ENCODE assay signal across 17 cellular contexts in the genomic region with DNA sequence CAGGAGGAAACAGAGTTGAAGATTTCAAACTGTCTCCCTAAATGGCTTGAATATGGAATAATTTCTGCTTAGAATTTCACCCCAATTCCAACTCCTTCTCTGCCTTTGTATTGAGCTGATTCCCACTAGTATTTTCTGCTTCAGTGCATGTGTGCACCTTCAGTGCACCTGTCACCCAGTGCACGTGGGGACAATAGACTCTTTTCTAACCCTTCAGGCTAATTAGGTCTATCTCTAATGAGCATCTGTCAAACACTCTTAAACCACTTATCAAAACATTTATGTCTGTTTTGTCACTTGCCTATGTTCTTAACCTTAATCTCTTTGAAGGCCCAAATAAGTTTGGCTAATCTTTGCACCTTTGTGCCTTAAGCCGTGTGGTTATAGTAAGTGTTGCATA.
DNase-seq lines count a peak whose midpoint lies in the region; TF ChIP-seq lines count a peak whose summit lies in the region.
"Had no signal": no experiment of that assay in that cellular context is flagged by ENCODE, and none has a peak within 500 bp of the region (broad histone marks: within the 10 kb centered on the region; RNA-seq: fewer than 3 reads in every experiment).

No MANE protein-coding gene starts in this region.

- no peaks in the 10 kb centered on the region for H3K36me3 ChIP-seq in WERI-Rb-1
- H3K36me3 ChIP-seq in breast epithelium, result no peaks in the 10 kb centered on the region
- no peaks in the 10 kb centered on the region for H3K36me3 ChIP-seq in BE2C
- H3K36me3 ChIP-seq: BLaER1, SJCRH30 had no signal

- H3K4me3 ChIP-seq in WERI-Rb-1 (ENCODE audit: low read depth, low read length) (no peak overlapping the region), breast epithelium (no peak overlapping the region), BE2C (ENCODE audit: low read depth, low read length) (no peak overlapping the region)
- H3K4me3 ChIP-seq: BLaER1, PC-9, SJCRH30 had no signal

- no peaks in the 10 kb centered on the region for H3K9me3 ChIP-seq in WERI-Rb-1 (ENCODE audit: severe bottlenecking)
- no peaks in the 10 kb centered on the region for H3K9me3 ChIP-seq in breast epithelium
- no peaks in the 10 kb centered on the region for H3K9me3 ChIP-seq in BE2C
- H3K9me3 ChIP-seq: BLaER1, SJCRH30 had no signal

- no peaks in the 10 kb centered on the region for H3K27me3 ChIP-seq in WERI-Rb-1 (ENCODE audit: insufficient read depth, low read depth, severe bottlenecking)
- H3K27me3 ChIP-seq in breast epithelium, result no peaks in the 10 kb centered on the region
- no peaks in the 10 kb centered on the region for H3K27me3 ChIP-seq in BE2C
- H3K27me3 ChIP-seq: BLaER1, SJCRH30 had no signal

- TF ChIP-seq POLR2A in breast epithelium (IDR thresholded peaks at IDR 0.05), result no peak

- H3K27ac ChIP-seq in WERI-Rb-1, result no peak overlapping the region
- no peak overlapping the region for H3K27ac ChIP-seq in breast epithelium
- H3K27ac ChIP-seq: BLaER1, PC-9, SJCRH30 had no signal

- H3K4me1 ChIP-seq in breast epithelium (no peaks in the 10 kb centered on the region), BE2C (no peaks in the 10 kb centered on the region)
- H3K4me1 ChIP-seq: SJCRH30 had no signal

- DNase-seq in NCI-H345 (lab: John Stamatoyannopoulos, UW), result peak; percentile 8
- no peak for DNase-seq in NCI-H345 treated with DMSO at 0.1 percent for 48 hours (lab: John Stamatoyannopoulos, UW; ENCODE audit: unreplicated experiment)
- peak; percentile 89 for DNase-seq in NCI-H1436 treated with DMSO at 0.1 percent for 48 hours (lab: John Stamatoyannopoulos, UW)
- DNase-seq in NCI-H2171 treated with DMSO at 0.1 percent for 48 hours (lab: John Stamatoyannopoulos, UW), result peak; percentile 42
- peak; percentile 52 for DNase-seq in WERI-Rb-1
- no peak for DNase-seq in breast epithelium (ENCODE audit: low spot score in 2 of 2)
- DNase-seq in cortex of kidney (lab: John Stamatoyannopoulos, UW), result no peak
- no peak for DNase-seq in BE2C
- DNase-seq: CD8-positive, alpha-beta memory T cell; DMS 273 treated with DMSO at 0.1 percent for 48 hours; KBM-7; MV-4-11; NCI-H2081; PC-9; SJCRH30; T-helper 2 cell had no signal

- no peak for TF ChIP-seq CTCF in WERI-Rb-1 (IDR thresholded peaks at IDR 0.05; ENCODE audit: low read depth, low read length)
- no peak for TF ChIP-seq CTCF in breast epithelium (IDR thresholded peaks at IDR 0.05)
- TF ChIP-seq CTCF in BE2C (IDR thresholded peaks at IDR 0.05; ENCODE audit: low read depth, low read length), result no peak

- intact Hi-C loops in breast epithelium (cut with DNase I; ENCODE audit: low total_unique reads), result no loop called here

Comparison
In these comparisons a context has a peak if more than half of its experiments do, and no peak if none do; other contexts are left out.
1. DNase-seq: peak in NCI-H345 (single experiment), NCI-H1436 treated with DMSO at 0.1 percent for 48 hours (single experiment), NCI-H2171 treated with DMSO at 0.1 percent for 48 hours (single experiment) and WERI-Rb-1 (single experiment); none in NCI-H345 treated with DMSO at 0.1 percent for 48 hours (single experiment), breast epithelium (0 of 2), cortex of kidney (single experiment) and BE2C (single experiment).